In the genomic region with DNA sequence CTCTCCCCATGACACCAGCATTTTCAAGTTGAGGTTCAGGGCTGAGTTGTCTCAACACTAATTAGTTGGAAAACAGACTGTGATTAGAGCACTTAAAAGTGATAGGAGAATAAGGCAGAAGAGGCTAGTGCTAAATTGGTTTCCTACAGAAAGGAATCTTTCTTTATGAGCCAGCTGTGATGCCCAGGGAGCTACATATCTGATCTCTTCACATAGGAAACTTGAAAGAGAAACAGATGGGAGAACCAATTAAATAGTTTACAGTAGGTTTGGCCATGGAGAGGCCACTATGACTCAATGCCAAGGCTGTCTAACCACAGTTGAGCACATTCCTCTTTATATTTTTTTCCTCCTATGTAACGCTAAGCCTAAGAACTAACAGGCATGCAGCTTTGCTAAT, we compare ENCODE assay signal across 17 cellular contexts.
DNase-seq lines count a peak whose midpoint lies in the region; ATAC-seq and TF ChIP-seq lines count a peak whose summit lies in the region.
"Had no signal": no experiment of that assay in that cellular context is flagged by ENCODE, and none has a peak within 500 bp of the region (broad histone marks: within the 10 kb centered on the region; RNA-seq: fewer than 3 reads in every experiment).

No MANE protein-coding gene starts in this region.

- CTCF ChIA-PET in AG04450 (lab: Charles Lee), result no interaction called here

- no peak overlapping the region for H3K4me2 ChIP-seq in osteoblast (ENCODE audit: insufficient read depth, low read length)

- H3K4me1 ChIP-seq in foreskin keratinocyte (no peaks in the 10 kb centered on the region), osteoblast (ENCODE audit: insufficient read depth, low read length) (no peaks in the 10 kb centered on the region)
- H3K4me1 ChIP-seq: right lobe of liver, tibial nerve had no signal

- no peaks in the 10 kb centered on the region for H3K79me2 ChIP-seq in osteoblast (ENCODE audit: insufficient read depth, low read length)

- H3K27me3 ChIP-seq in AG04450 (ENCODE audit: control insufficient read depth, insufficient read depth, low read length) (no peaks in the 10 kb centered on the region), foreskin keratinocyte (no peaks in the 10 kb centered on the region), osteoblast (ENCODE audit: insufficient read depth, low read length) (no peaks in the 10 kb centered on the region)
- H3K27me3 ChIP-seq: right lobe of liver, tibial nerve had no signal

- ATAC-seq in SK-N-SH treated with all-trans-retinoic acid at 6 μM for 48 hours (peak; percentile 22; the same call in 1 of the 3 replicates), foreskin keratinocyte (peak; percentile 25)
- ATAC-seq: effector memory CD8-positive, alpha-beta T cell; right lobe of liver had no signal

- no peaks in the 10 kb centered on the region for H3K36me3 ChIP-seq in osteoblast (ENCODE audit: insufficient read depth, low read length)
- H3K36me3 ChIP-seq: right lobe of liver, tibial nerve had no signal

- TF ChIP-seq CTCF in AG04450 (IDR thresholded peaks at IDR 0.05; ENCODE audit: low read depth, low read length), result no peak
- TF ChIP-seq CTCF in foreskin keratinocyte (conservative IDR thresholded peaks at IDR 0.05), result no peak
- TF ChIP-seq CTCF in osteoblast (IDR thresholded peaks at IDR 0.05; ENCODE audit: extremely low read depth, low read depth, low read length), result no peak

- H3K9me3 ChIP-seq in AG04450 (ENCODE audit: control insufficient read depth, insufficient read depth, low read length) (peaks cover 8% of the 10 kb centered on the region; the same call in 1 of the 2 replicates), osteoblast (ENCODE audit: low read depth, low read length) (no peaks in the 10 kb centered on the region)
- H3K9me3 ChIP-seq: right lobe of liver had no signal

- H3K27ac ChIP-seq in AG04450 (ENCODE audit: low read depth, low read length) (no peak overlapping the region), foreskin keratinocyte (no peak overlapping the region), osteoblast (ENCODE audit: low read depth, low read length) (no peak overlapping the region)
- H3K27ac ChIP-seq: right lobe of liver, tibial nerve had no signal

- POLR2A ChIA-PET in AG04450 (lab: Yijun Ruan, JAX), result no interaction called here

- no peak overlapping the region for H2AFZ ChIP-seq in osteoblast (ENCODE audit: low read length)

- H3K4me3 ChIP-seq in AG04450 (ENCODE audit: low read depth, low read length) (no peak overlapping the region), osteoblast (ENCODE audit: insufficient read depth, low read length) (no peak overlapping the region)
- H3K4me3 ChIP-seq: right lobe of liver, tibial nerve had no signal

- DNase-seq in AG04450 (ENCODE audit: low read depth, low spot score), result peak; percentile 2
- DNase-seq in M059J (ENCODE audit: low read depth), result peak; percentile 13
- DNase-seq in foreskin keratinocyte, result peak in 1 of 2 donors; percentile 45
- no peak for DNase-seq in NCI-H774 (lab: John Stamatoyannopoulos, UW)
- DNase-seq in osteoblast (ENCODE audit: insufficient read length, low spot score, missing footprints), result no peak
- no peak for DNase-seq in activated T-cell treated with anti-CD3 and anti-CD28 coated beads, Interleukin-2, amount 50 U/mL, for 48 hours
- DNase-seq in HUDEP-2 (lab: John Stamatoyannopoulos, UW; ENCODE audit: unreplicated experiment in 76 of 76), result no peak
- DNase-seq: activated CD4-positive, CD25-positive, alpha-beta regulatory T cell treated with anti-CD3 and anti-CD28 coated beads, Interleukin-2, amount 50 U/mL, for 72 hours; activated naive CD4-positive, alpha-beta T cell treated with anti-CD3 and anti-CD28 coated beads, Interleukin-2, amount 10 ng/mL, durations not matched to agents 7 days and 5 days; DMS153; effector memory CD8-positive, alpha-beta T cell; MM.1S; NCI-H2171 treated with DMSO at 0.1 percent for 48 hours; right lobe of liver; stimulated activated CD4-positive, alpha-beta T cell treated with anti-CD3 and anti-CD28 coated beads, Interleukin-4, amount 100 ng/mL, for 24 hours had no signal

- H4K20me1 ChIP-seq in osteoblast (ENCODE audit: insufficient read depth, low read length), result no peaks in the 10 kb centered on the region

TF ChIP-seq in SK-N-SH treated with all-trans-retinoic acid at 6 μM for 48 hours, 23 proteins besides CTCF, POLR2A, EP300 and RAD21:
- TF ChIP-seq ZFP30 (CRISPR knock-in tag; IDR thresholded peaks at IDR 0.05) (no peak), TCF4 (CRISPR knock-in tag; IDR thresholded peaks at IDR 0.05; ENCODE audit: borderline replicate concordance) (peak; percentile 75; the same call in 1 of the 2 replicates), ESRRG (CRISPR knock-in tag; IDR thresholded peaks at IDR 0.05) (no peak), ZFP3 (CRISPR knock-in tag; IDR thresholded peaks at IDR 0.05) (no peak), ZNF70 (CRISPR knock-in tag; IDR thresholded peaks at IDR 0.05) (no peak), TSHZ2 (CRISPR knock-in tag; IDR thresholded peaks at IDR 0.05) (peak; percentile 69; the same call in 1 of the 2 replicates)
- TF ChIP-seq, protein P1, sequence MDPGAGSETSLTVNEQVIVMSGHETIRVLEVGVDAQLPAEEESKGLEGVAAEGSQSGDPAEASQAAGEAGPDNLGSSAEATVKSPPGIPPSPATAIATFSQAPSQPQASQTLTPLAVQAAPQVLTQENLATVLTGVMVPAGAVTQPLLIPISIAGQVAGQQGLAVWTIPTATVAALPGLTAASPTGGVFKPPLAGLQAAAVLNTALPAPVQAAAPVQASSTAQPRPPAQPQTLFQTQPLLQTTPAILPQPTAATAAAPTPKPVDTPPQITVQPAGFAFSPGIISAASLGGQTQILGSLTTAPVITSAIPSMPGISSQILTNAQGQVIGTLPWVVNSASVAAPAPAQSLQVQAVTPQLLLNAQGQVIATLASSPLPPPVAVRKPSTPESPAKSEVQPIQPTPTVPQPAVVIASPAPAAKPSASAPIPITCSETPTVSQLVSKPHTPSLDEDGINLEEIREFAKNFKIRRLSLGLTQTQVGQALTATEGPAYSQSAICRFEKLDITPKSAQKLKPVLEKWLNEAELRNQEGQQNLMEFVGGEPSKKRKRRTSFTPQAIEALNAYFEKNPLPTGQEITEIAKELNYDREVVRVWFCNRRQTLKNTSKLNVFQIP (CRISPR knock-in tag; IDR thresholded peaks at IDR 0.05; ENCODE audit: borderline replicate concordance, low read depth), result no peak

Comparison
In these comparisons a context has a peak if more than half of its experiments do, and no peak if none do; other contexts are left out.
1. DNase-seq: peak in AG04450 (single experiment) and M059J (single experiment); none in NCI-H774 (single experiment), osteoblast (single experiment), activated T-cell treated with anti-CD3 and anti-CD28 coated beads, Interleukin-2, amount 50 U/mL, for 48 hours (0 of 2) and HUDEP-2 (0 of 76).